In genomic region chr2:225192869-225193268, GRCh38 we compare ENCODE assay signal across 16 cellular contexts.
DNase-seq lines count a peak whose midpoint lies in the region; ATAC-seq and TF ChIP-seq lines count a peak whose summit lies in the region.
"Had no signal": no experiment of that assay in that cellular context is flagged by ENCODE, and none has a peak within 500 bp of the region (broad histone marks: within the 10 kb centered on the region; RNA-seq: fewer than 3 reads in every experiment).

No MANE protein-coding gene starts in this region.

- no peaks in the 10 kb centered on the region for H3K36me3 Mint-ChIP-seq in MCF 10A (ENCODE audit: insufficient read depth, unreplicated experiment)

- BruUV-seq in MCF 10A (replicated peaks; lab: Mats Ljungman, UMichigan) = no TSS peak

- intact Hi-C loops in MCF 10A (cut with micrococcal nuclease) (no loop called here), breast epithelium (cut with DNase I; ENCODE audit: low total_unique reads) (no loop called here), thyroid gland (cut with DNase I) (no loop called here)

- TF ChIP-seq CTCF in MCF 10A (IDR thresholded peaks at IDR 0.05; ENCODE audit: unreplicated experiment) (no peak), breast epithelium (IDR thresholded peaks at IDR 0.05) (no peak), gastroesophageal sphincter (IDR thresholded peaks at IDR 0.05) (no peak), thyroid gland (IDR thresholded peaks at IDR 0.05) (no peak)

- ATAC-seq in gastroesophageal sphincter (no peak), HG02840 (IDR thresholded peaks at IDR 0.05; ENCODE audit: low FRiP score, unreplicated experiment) (no peak), HG03571 (IDR thresholded peaks at IDR 0.05; ENCODE audit: unreplicated experiment) (no peak)

- H3K4me1 Mint-ChIP-seq in MCF 10A (ENCODE audit: insufficient read depth, unreplicated experiment) = no peaks in the 10 kb centered on the region

- H3K27ac Mint-ChIP-seq in MCF 10A (ENCODE audit: low read depth, unreplicated experiment) = no peak overlapping the region

- no peak overlapping the region for H3K4me3 Mint-ChIP-seq in MCF 10A (ENCODE audit: unreplicated experiment)

- H3K27me3 ChIP-seq in breast epithelium = no peaks in the 10 kb centered on the region
- H3K27me3 ChIP-seq in gastroesophageal sphincter = no peaks in the 10 kb centered on the region
- no peaks in the 10 kb centered on the region for H3K27me3 ChIP-seq in thyroid gland

- no peak for TF ChIP-seq POLR2A in breast epithelium (IDR thresholded peaks at IDR 0.05)
- no peak for TF ChIP-seq POLR2A in gastroesophageal sphincter (IDR thresholded peaks at IDR 0.05)
- TF ChIP-seq POLR2A in thyroid gland (IDR thresholded peaks at IDR 0.05) = no peak

- TF ChIP-seq EP300 in gastroesophageal sphincter (IDR thresholded peaks at IDR 0.05) = no peak

- H3K4me1 ChIP-seq in breast epithelium (no peaks in the 10 kb centered on the region), gastroesophageal sphincter (no peaks in the 10 kb centered on the region), thyroid gland (no peaks in the 10 kb centered on the region)

- 88 to 92% methylated on average over 3 of the region's 3 CpGs for WGBS in gastroesophageal sphincter (ENCODE audit: low coverage in 1 of 2), 2 donors
- 94 to 96% methylated on average over 3 of the region's 3 CpGs for WGBS in thyroid gland, 2 donors

- CTCF ChIA-PET in MCF 10A (lab: Yijun Ruan, JAX) = no interaction called here

- peak; percentile 23 for DNase-seq in MCF 10A (ENCODE audit: unreplicated experiment)
- DNase-seq in breast epithelium (ENCODE audit: low spot score in 2 of 2) = no peak
- DNase-seq in amniotic stem cell (lab: John Stamatoyannopoulos, UW) = peak; percentile 2
- peak; percentile 54 for DNase-seq in fibroblast of peridontal ligament (ENCODE audit: extremely low read depth)
- DNase-seq in thyroid gland = no peak
- DNase-seq: 8988T; C1 segment of cervical spinal cord; KG1; MM.1S; NCI-H1105; NCI-H1694 treated with DMSO at 0.1 percent for 48 hours; NCI-H69; NK-92 treated with Interleukin-12 subunit alpha and Interleukin-12 subunit beta, amount 100 ng/mL, for 24 hours had no signal

- peaks cover 22% of the 10 kb centered on the region for H3K27me3 Mint-ChIP-seq in MCF 10A (ENCODE audit: insufficient read depth, unreplicated experiment)

- POLR2A ChIA-PET in MCF 10A (lab: Yijun Ruan, JAX) = no interaction called here

- no peaks in the 10 kb centered on the region for H3K9me3 ChIP-seq in breast epithelium
- no peaks in the 10 kb centered on the region for H3K9me3 ChIP-seq in gastroesophageal sphincter
- H3K9me3 ChIP-seq in thyroid gland = no peaks in the 10 kb centered on the region

- H3K9me3 Mint-ChIP-seq in MCF 10A (ENCODE audit: unreplicated experiment) = no peaks in the 10 kb centered on the region

- H3K27ac ChIP-seq in breast epithelium = no peak overlapping the region
- no peak overlapping the region for H3K27ac ChIP-seq in gastroesophageal sphincter
- no peak overlapping the region for H3K27ac ChIP-seq in thyroid gland

- H3K4me3 ChIP-seq in breast epithelium (no peak overlapping the region), gastroesophageal sphincter (no peak overlapping the region), thyroid gland (replicated peaks in 1 of 3) (no peak overlapping the region)

- H3K36me3 ChIP-seq in breast epithelium (no peaks in the 10 kb centered on the region), gastroesophageal sphincter (no peaks in the 10 kb centered on the region), thyroid gland (no peaks in the 10 kb centered on the region)

Comparison
In these comparisons a context has a peak if more than half of its experiments do, and no peak if none do; other contexts are left out.
1. DNase-seq: peak in MCF 10A (single experiment), amniotic stem cell (single experiment) and fibroblast of peridontal ligament (single experiment); none in breast epithelium (0 of 2) and thyroid gland (0 of 2).